In genomic region chr12:111034148-111034910, GRCh38 we compare ENCODE assay signal across 9 cellular contexts. TPM values are rescaled to one million over a fixed set of nuclear protein-coding genes. Genes with fewer than 3 reads are reported as not detected.
DNase-seq lines count a peak whose midpoint lies in the region; ATAC-seq, FAIRE-seq and TF ChIP-seq lines count a peak whose summit lies in the region.
"Had no signal": no experiment of that assay in that cellular context is flagged by ENCODE, and none has a peak within 500 bp of the region (broad histone marks: within the 10 kb centered on the region; RNA-seq: fewer than 3 reads in every experiment).

Gene CUX2 (plus strand): TSS chr12:111034165.

- H3K36me3 ChIP-seq in PC-9 (ENCODE audit: low read depth) = no peaks in the 10 kb centered on the region

- DNase-seq in T-helper 1 cell = no peak
- peak in 1 of 34 experiments; percentile 6 for DNase-seq in T-cell
- no peak for DNase-seq in frontal cortex (ENCODE audit: low spot score in 2 of 2)
- peak in 1 of 2 donors; percentile 51 for DNase-seq in stimulated activated effector memory CD8-positive, alpha-beta T cell treated with anti-CD3 and anti-CD28 coated beads, Interleukin-12 subunit alpha, Interleukin-12 subunit beta, amount 100 ng/mL, for 72 hours (ENCODE audit: low spot score in 2 of 2)
- no peak for DNase-seq in PC-9
- DNase-seq in ACHN = no peak

- H3K27ac Mint-ChIP-seq in T-helper 1 cell treated with Interleukin-12 subunit alpha and Interleukin-12 subunit beta and Interleukin-4 antibody, amounts not matched to agents 30 μg/mL and 1 μg/mL, for 36 hours = peak within 1 kb of the TSS; percentile 49
- H3K27ac Mint-ChIP-seq in T-cell = no peak within 1 kb of the TSS
- H3K27ac Mint-ChIP-seq in stimulated activated effector memory CD8-positive, alpha-beta T cell treated with anti-CD3 and anti-CD28 coated beads, Interleukin-12 subunit alpha, Interleukin-12 subunit beta, amount 100 ng/mL, for 72 hours = no peak within 1 kb of the TSS

- in situ Hi-C loops in ACHN (cut with HindIII; ENCODE audit: low pct_ligation_motif_present, low pct_unique_long_range_greater_than_20kb, low sequenced_read_pairs) = no loop called here

- H3K27me3 ChIP-seq in PC-9 (ENCODE audit: insufficient read depth, low read depth) = peaks cover 62% of the 10 kb centered on the region

- H4K20me1 ChIP-seq in PC-9 (ENCODE audit: insufficient read depth) = no peaks in the 10 kb centered on the region

- peaks cover 9% of the 10 kb centered on the region for H3K4me1 Mint-ChIP-seq in T-helper 1 cell treated with Interleukin-12 subunit alpha and Interleukin-12 subunit beta and Interleukin-4 antibody, amounts not matched to agents 30 μg/mL and 1 μg/mL, for 36 hours (ENCODE audit: low read depth)
- peaks cover 20 to 32% (median 22%) of the 10 kb centered on the region in 3 donors for H3K4me1 Mint-ChIP-seq in T-cell
- H3K4me1 Mint-ChIP-seq in stimulated activated effector memory CD8-positive, alpha-beta T cell treated with anti-CD3 and anti-CD28 coated beads, Interleukin-12 subunit alpha, Interleukin-12 subunit beta, amount 100 ng/mL, for 72 hours = peaks cover 24% of the 10 kb centered on the region

- peaks cover 86% of the 10 kb centered on the region for H3K27me3 Mint-ChIP-seq in T-helper 1 cell treated with Interleukin-12 subunit alpha and Interleukin-12 subunit beta and Interleukin-4 antibody, amounts not matched to agents 30 μg/mL and 1 μg/mL, for 36 hours (ENCODE audit: low read depth)
- peaks cover 47 to 72% of the 10 kb centered on the region in 2 donors for H3K27me3 Mint-ChIP-seq in T-cell

- ATAC-seq in T-cell (replicated peaks in 1 of 4) (peak in 2 of 4 experiments; percentile 42 to 45), HG03045 (IDR thresholded peaks at IDR 0.05; ENCODE audit: unreplicated experiment) (no peak)
- no peak for ATAC-seq in stimulated activated effector memory CD8-positive, alpha-beta T cell treated with anti-CD3 and anti-CD28 coated beads, Interleukin-12 subunit alpha, Interleukin-12 subunit beta, amount 100 ng/mL, for 72 hours

- peak within 1 kb of the TSS; percentile 65 for H3K4me3 Mint-ChIP-seq in T-helper 1 cell treated with Interleukin-12 subunit alpha and Interleukin-12 subunit beta and Interleukin-4 antibody, amounts not matched to agents 30 μg/mL and 1 μg/mL, for 36 hours
- peak within 1 kb of the TSS; percentile 67 to 88 (median 69) for H3K4me3 Mint-ChIP-seq in T-cell
- peak within 1 kb of the TSS; percentile 67 for H3K4me3 Mint-ChIP-seq in stimulated activated effector memory CD8-positive, alpha-beta T cell treated with anti-CD3 and anti-CD28 coated beads, Interleukin-12 subunit alpha, Interleukin-12 subunit beta, amount 100 ng/mL, for 72 hours

- CTCF ChIA-PET in T-cell (lab: Charles Lee) = no interaction called here
- CTCF ChIA-PET in PC-9 (lab: Charles Lee) = no interaction called here

- no peaks in the 10 kb centered on the region for H3K9me3 ChIP-seq in PC-9 (ENCODE audit: insufficient read depth, low read depth)

- no peaks in the 10 kb centered on the region for H3K79me2 ChIP-seq in PC-9 (ENCODE audit: low read depth)

- H3F3A ChIP-seq in PC-9 (ENCODE audit: insufficient read depth, low read depth) = no peaks in the 10 kb centered on the region

- no peaks in the 10 kb centered on the region for H3K36me3 Mint-ChIP-seq in T-helper 1 cell treated with Interleukin-12 subunit alpha and Interleukin-12 subunit beta and Interleukin-4 antibody, amounts not matched to agents 30 μg/mL and 1 μg/mL, for 36 hours (ENCODE audit: low read depth)
- H3K36me3 Mint-ChIP-seq in T-cell = no peaks in the 10 kb centered on the region
- H3K36me3 Mint-ChIP-seq in stimulated activated effector memory CD8-positive, alpha-beta T cell treated with anti-CD3 and anti-CD28 coated beads, Interleukin-12 subunit alpha, Interleukin-12 subunit beta, amount 100 ng/mL, for 72 hours = no peaks in the 10 kb centered on the region

- no peaks in the 10 kb centered on the region for H3K9me2 ChIP-seq in PC-9 (ENCODE audit: insufficient read depth)

- H3K27ac ChIP-seq in PC-9 = no peak within 1 kb of the TSS

- no TSS peak for BruUV-seq in PC-9 (replicated peaks; lab: Mats Ljungman, UMichigan)

- H3K9me3 Mint-ChIP-seq in T-helper 1 cell treated with Interleukin-12 subunit alpha and Interleukin-12 subunit beta and Interleukin-4 antibody, amounts not matched to agents 30 μg/mL and 1 μg/mL, for 36 hours = no peaks in the 10 kb centered on the region
- no peaks in the 10 kb centered on the region for H3K9me3 Mint-ChIP-seq in T-cell
- no peaks in the 10 kb centered on the region for H3K9me3 Mint-ChIP-seq in stimulated activated effector memory CD8-positive, alpha-beta T cell treated with anti-CD3 and anti-CD28 coated beads, Interleukin-12 subunit alpha, Interleukin-12 subunit beta, amount 100 ng/mL, for 72 hours

- intact Hi-C loops in PC-9 (cut with micrococcal nuclease; ENCODE audit: unreplicated experiment) = no loop called here

- no peaks in the 10 kb centered on the region for H3K4me1 ChIP-seq in PC-9 (replicated peaks; ENCODE audit: insufficient read depth)

- no peak within 1 kb of the TSS for H2AFZ ChIP-seq in PC-9

- POLR2A ChIA-PET in T-cell (lab: Charles Lee) (no interaction called here), PC-9 (lab: Charles Lee; ENCODE audit: unreplicated experiment) (no interaction called here)

- no peak within 1 kb of the TSS for H3K4me3 ChIP-seq in PC-9

- no peak for TF ChIP-seq CTCF in PC-9 (conservative IDR thresholded peaks at IDR 0.05)

- H3K4me2 ChIP-seq in PC-9 = no peak within 1 kb of the TSS

- no peak for FAIRE-seq in frontal cortex (lab: Jason Lieb, UNC)

RNA-seq across cellular contexts. Expression of gene CUX2, which starts in this region (rescaled TPM):
- total RNA-seq in T-cell (under 1 TPM in 4 of 5 donors, not detected in 1; 0.10 to 0.85 (median 0.18) TPM), frontal cortex (17.5 TPM), PC-9 (2021) (not detected in 2 replicates)
- total RNA-seq: kidney epithelial cell had no signal

Comparison
In these comparisons a context has a peak if more than half of its experiments do, and no peak if none do; other contexts are left out.
1. RNA of gene CUX2 (total RNA-seq): 17.5 TPM in frontal cortex (single experiment); 0.10 to 0.85 TPM in T-cell and not detected in PC-9; every median in the first group is over 10 times any median in the second.
2. Peak in every context shown above with its lines, with median percentiles within 50 percentile points of each other: H3K4me3 Mint-ChIP-seq.